Comparison of ENCODE assay signal across 31 cellular contexts in the genomic region with DNA sequence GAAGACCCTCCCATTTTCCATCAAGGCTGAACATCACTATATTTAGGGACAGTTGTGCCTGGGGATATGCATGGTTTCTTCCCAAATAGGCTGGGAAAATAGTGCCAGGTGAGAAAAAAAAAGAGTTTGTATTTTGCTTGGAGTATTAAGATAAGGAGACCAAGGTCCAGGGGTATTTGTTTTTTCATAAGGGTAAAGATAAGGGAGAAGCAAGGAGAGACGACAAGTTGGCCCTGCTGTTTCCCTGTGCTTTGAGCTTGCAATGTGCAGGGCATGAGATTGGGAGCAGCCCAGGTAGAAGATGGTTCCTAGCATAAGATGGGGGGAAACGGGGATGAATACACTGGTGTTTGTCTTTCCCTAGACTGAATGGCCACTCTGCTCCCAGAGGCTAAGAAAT. TPM values are rescaled to one million over a fixed set of nuclear protein-coding genes. Genes with fewer than 3 reads are reported as not detected.
"Had no signal": no experiment of that assay in that cellular context is flagged by ENCODE, and none has a peak within 500 bp of the region (broad histone marks: within the 10 kb centered on the region; RNA-seq: fewer than 3 reads in every experiment).

No MANE protein-coding gene starts in this region.

- H3K9me3 Mint-ChIP-seq: dendritic cell treated with granulocyte-macrophage colony-stimulating factor and Interleukin-4, amounts not matched to agents 40 ng/mL and 50 ng/mL, for 4 days; neural crest cell had no signal

- H3K27ac Mint-ChIP-seq: dendritic cell treated with granulocyte-macrophage colony-stimulating factor and Interleukin-4, amounts not matched to agents 40 ng/mL and 50 ng/mL, for 4 days; naive B cell; natural killer cell treated with Interleukin-12 subunit alpha and Interleukin-12 subunit beta and Interleukin-15 and Interleukin-18, amount 100 ng/mL, for 72 hours; progenitor cell of endocrine pancreas; stimulated activated naive CD8-positive, alpha-beta T cell treated with anti-CD3 and anti-CD28 coated beads, Interleukin-15, amount 100 ng/mL, for 72 hours had no signal

- H3K27ac ChIP-seq: colonic mucosa, esophagus muscularis mucosa, foreskin keratinocyte, gastroesophageal sphincter, heart left ventricle, lower lobe of right lung, neutrophil, parathyroid adenoma, right lobe of liver, thyroid gland had no signal

- H3K27me3 Mint-ChIP-seq: naive B cell; natural killer cell treated with Interleukin-12 subunit alpha and Interleukin-12 subunit beta and Interleukin-15 and Interleukin-18, amount 100 ng/mL, for 72 hours; stimulated activated naive CD8-positive, alpha-beta T cell treated with anti-CD3 and anti-CD28 coated beads, Interleukin-15, amount 100 ng/mL, for 72 hours had no signal

- H3K4me1 ChIP-seq: colonic mucosa, esophagus muscularis mucosa, foreskin keratinocyte, gastroesophageal sphincter, heart left ventricle, lower lobe of right lung, parathyroid adenoma, right lobe of liver, thyroid gland had no signal

- H3K79me2 ChIP-seq: parathyroid adenoma had no signal

- H3K36me3 Mint-ChIP-seq: naive B cell; natural killer cell treated with Interleukin-12 subunit alpha and Interleukin-12 subunit beta and Interleukin-15 and Interleukin-18, amount 100 ng/mL, for 72 hours had no signal

- H2AFZ ChIP-seq: parathyroid adenoma had no signal

- H3K9ac ChIP-seq: parathyroid adenoma had no signal

- H3K36me3 ChIP-seq: colonic mucosa, esophagus muscularis mucosa, gastroesophageal sphincter, heart left ventricle, lower lobe of right lung, neutrophil, right lobe of liver, thyroid gland had no signal

- H3K4me3 ChIP-seq: colonic mucosa, esophagus muscularis mucosa, gastroesophageal sphincter, heart left ventricle, lower lobe of right lung, right lobe of liver, smooth muscle cell, thyroid gland had no signal

- H3K27me3 ChIP-seq: colonic mucosa, foreskin keratinocyte, neutrophil, right lobe of liver, thyroid gland had no signal

- ATAC-seq: foreskin keratinocyte; gastroesophageal sphincter; heart left ventricle; left ventricle myocardium superior; lower lobe of right lung; natural killer cell treated with Interleukin-12 subunit alpha and Interleukin-12 subunit beta and Interleukin-15 and Interleukin-18, amount 100 ng/mL, for 72 hours; right lobe of liver; stimulated activated naive CD8-positive, alpha-beta T cell treated with anti-CD3 and anti-CD28 coated beads, Interleukin-15, amount 100 ng/mL, for 72 hours had no signal

- DNase-seq: colonic mucosa; effector CD8-positive, alpha-beta T cell; foreskin keratinocyte; heart left ventricle; hippocampal formation; kidney glomerular epithelial cell; left ventricle myocardium superior; lower lobe of right lung; naive B cell; right lobe of liver; stimulated activated CD4-positive, alpha-beta T cell treated with anti-CD3 and anti-CD28 coated beads, Interleukin-12 subunit alpha, Interleukin-12 subunit beta, amount 100 ng/mL, for 4 hours; stimulated activated CD4-positive, alpha-beta T cell treated with anti-CD3 and anti-CD28 coated beads, Interleukin-1b, Interleukin-23, amount 100 ng/mL, for 48 hours; stimulated activated CD4-positive, alpha-beta T cell treated with anti-CD3 and anti-CD28 coated beads, Interleukin-4, amount 100 ng/mL, for 1 hour; stimulated activated CD8-positive, alpha-beta memory T cell treated with anti-CD3 and anti-CD28 coated beads, Interleukin-4, amount 100 ng/mL, for 48 hours; stimulated activated naive CD4-positive, alpha-beta T cell; stimulated activated naive CD8-positive, alpha-beta T cell treated with anti-CD3 and anti-CD28 coated beads, Interleukin-15, amount 100 ng/mL, for 72 hours; thyroid gland; trophoblast cell had no signal

- FAIRE-seq: endothelial cell of umbilical vein, islet of Langerhans had no signal

- H3K4me1 Mint-ChIP-seq: naive B cell; neural crest cell; stimulated activated naive CD8-positive, alpha-beta T cell treated with anti-CD3 and anti-CD28 coated beads, Interleukin-15, amount 100 ng/mL, for 72 hours had no signal

- H3K4me3 Mint-ChIP-seq: dendritic cell treated with granulocyte-macrophage colony-stimulating factor and Interleukin-4, amounts not matched to agents 40 ng/mL and 50 ng/mL, for 4 days; naive B cell; natural killer cell treated with Interleukin-12 subunit alpha and Interleukin-12 subunit beta and Interleukin-15 and Interleukin-18, amount 100 ng/mL, for 72 hours; neural crest cell; stimulated activated naive CD8-positive, alpha-beta T cell treated with anti-CD3 and anti-CD28 coated beads, Interleukin-15, amount 100 ng/mL, for 72 hours had no signal

- H3K9me3 ChIP-seq: colonic mucosa, esophagus muscularis mucosa, gastroesophageal sphincter, lower lobe of right lung, neutrophil, right lobe of liver, thyroid gland had no signal

RNA-seq across cellular contexts. Expression of a gene that starts 8.8 kb away (rescaled TPM):
- total RNA-seq: heart left ventricle; left ventricle myocardium superior; mononuclear cell; natural killer cell treated with Interleukin-12 subunit alpha and Interleukin-12 subunit beta and Interleukin-15 and Interleukin-18, amount 100 ng/mL, for 72 hours; omental fat pad had no signal
